In the genomic region with DNA sequence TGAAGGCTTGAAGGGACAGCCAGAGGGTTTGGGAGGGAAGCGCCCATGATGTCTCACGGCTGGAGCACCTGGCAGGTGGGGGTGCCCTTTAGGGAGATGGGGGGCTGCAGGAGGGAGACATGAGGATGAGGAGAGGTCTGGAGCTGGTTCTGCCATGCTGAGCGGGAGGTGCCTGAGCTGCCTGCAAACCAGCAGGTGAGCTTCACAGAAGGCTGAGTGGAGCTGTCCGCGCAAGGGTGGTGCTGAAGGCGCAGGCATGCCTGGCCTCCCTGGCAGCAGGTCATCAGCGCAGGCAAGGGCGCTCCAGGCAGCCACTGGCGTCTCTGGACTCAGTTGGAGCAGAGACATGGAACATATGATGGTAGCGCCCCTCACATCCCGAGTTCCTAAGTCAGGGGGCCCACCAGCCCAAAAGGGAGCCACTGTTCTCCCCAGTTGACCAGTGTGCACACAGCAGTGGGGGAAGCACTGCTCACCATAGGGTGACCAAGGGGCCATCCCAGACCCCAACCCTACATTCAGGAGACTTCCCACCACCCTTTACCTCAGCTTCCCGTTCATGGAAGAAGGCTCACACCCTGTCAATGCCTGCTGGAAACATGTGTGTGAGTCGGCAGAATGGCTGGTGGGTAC, we compare ENCODE assay signal across 10 cellular contexts. TPM values are rescaled to one million over a fixed set of nuclear protein-coding genes. Genes with fewer than 3 reads are reported as not detected.
A peak's percentile ranks its signal among the peaks of the same experiment; 100 is the strongest.
DNase-seq lines count a peak whose midpoint lies in the region; ATAC-seq, FAIRE-seq and TF ChIP-seq lines count a peak whose summit lies in the region.
"Had no signal": no experiment of that assay in that cellular context is flagged by ENCODE, and none has a peak within 500 bp of the region (broad histone marks: within the 10 kb centered on the region; RNA-seq: fewer than 3 reads in every experiment).

No MANE protein-coding gene starts in this region.

- FAIRE-seq in HTR-8/SVneo (lab: Jason Lieb, UNC) (no peak), GM12878 (lab: Jason Lieb, UNC) (no peak), HepG2 (lab: Jason Lieb, UNC) (no peak)

- no peaks in the 10 kb centered on the region for H3K27me3 ChIP-seq in GM12878 (replicated peaks in 1 of 2; ENCODE audit: control insufficient read depth in 2 of 2, insufficient read depth in 2 of 2, low read length in 1 of 2)
- peaks cover 6 to 11% of the 10 kb centered on the region in 2 experiments; a peak in 3 of 5 replicates for H3K27me3 ChIP-seq in HepG2 (ENCODE audit: control insufficient read depth in 1 of 2, insufficient read depth in 2 of 2, low read length in 2 of 2)

- H3K27ac ChIP-seq in GM12878 (ENCODE audit: control insufficient read depth, insufficient read depth) (no peak overlapping the region), HepG2 (ENCODE audit: extremely low read length, insufficient read depth, low read length) (no peak overlapping the region)

- WGBS in GM12878 (ENCODE audit: insufficient coverage, insufficient replicate concordance, low lambda C conversion rate, missing lambda C conversion rate): 43% methylated on average over 13 of the region's 13 CpGs
- WGBS in HepG2 (ENCODE audit: low lambda C conversion rate): 0% methylated on average over 3 of the region's 13 CpGs

- H3K79me2 ChIP-seq in GM12878 (ENCODE audit: control insufficient read depth, insufficient read depth, low read length) (no peaks in the 10 kb centered on the region), HepG2 (ENCODE audit: insufficient read depth, low read length) (no peaks in the 10 kb centered on the region)

- SMC1A ChIA-PET in GM12878 (lab: Charles Lee; ENCODE audit: uncharacterized antibody, unreplicated experiment): no interaction called here

- H3K36me3 ChIP-seq in GM12878 (ENCODE audit: control insufficient read depth in 2 of 2, insufficient read depth in 2 of 2, low read length in 1 of 2) (no peaks in the 10 kb centered on the region), HepG2 (replicated peaks in 1 of 2; ENCODE audit: control insufficient read depth in 1 of 2, insufficient read depth in 2 of 2, low read length in 2 of 2) (no peaks in the 10 kb centered on the region)

- no peaks in the 10 kb centered on the region; the same call in 1 of the 3 replicates for H3K9me3 ChIP-seq in GM12878 (replicated peaks; ENCODE audit: control insufficient read depth, insufficient read depth, low read length)
- H3K9me3 ChIP-seq in HepG2 (ENCODE audit: low read length): peaks cover 23% of the 10 kb centered on the region

- no peak for TF ChIP-seq POLR2A in GM12878 (IDR thresholded peaks at IDR 0.05; ENCODE audit: low read depth, low read length)
- TF ChIP-seq POLR2A in HepG2 (IDR thresholded peaks at IDR 0.05; ENCODE audit: insufficient read depth in 1 of 2, low read depth in 2 of 2, low read length in 2 of 2): no peak

- H4K20me1 ChIP-seq in GM12878 (ENCODE audit: control insufficient read depth, insufficient read depth): no peaks in the 10 kb centered on the region
- H4K20me1 ChIP-seq in HepG2 (ENCODE audit: insufficient read depth, low read length): no peaks in the 10 kb centered on the region

- intact Hi-C loops in GM12878 (cut with micrococcal nuclease; ENCODE audit: unreplicated experiment): no loop called here
- intact Hi-C loops in HepG2 (cut with micrococcal nuclease; ENCODE audit: unreplicated experiment): no loop called here

- ATAC-seq in GM12878 (peak; percentile 47; the same call in 1 of the 3 replicates), HepG2 (peak; percentile 91), HG02973 (IDR thresholded peaks at IDR 0.05; ENCODE audit: unreplicated experiment) (no peak), HG03442 (IDR thresholded peaks at IDR 0.05; ENCODE audit: unreplicated experiment) (no peak)

- no peaks in the 10 kb centered on the region for H3K4me1 ChIP-seq in GM12878 (ENCODE audit: control insufficient read depth, insufficient read depth, low read length)
- H3K4me1 ChIP-seq in HepG2 (ENCODE audit: insufficient read depth, low read length): peaks cover 28% of the 10 kb centered on the region

- DNase-seq in AG08396 (ENCODE audit: low spot score) (peak; percentile 62), HTR-8/SVneo (ENCODE audit: insufficient read length, low spot score) (peak; percentile 47), GM12878 (ENCODE audit: low read depth, low spot score) (no peak), HepG2 (ENCODE audit: low spot score) (peak; percentile 54), ureter (ENCODE audit: low spot score) (no peak)
- DNase-seq in activated effector memory CD4-positive, alpha-beta T cell treated with Interleukin-2 at 50 U/mL for 16 hours: no peak
- DNase-seq: activated naive CD4-positive, alpha-beta T cell treated with Interleukin-2 at 50 U/mL for 16 hours; NCI-H774 had no signal

- H3K9ac ChIP-seq in GM12878 (ENCODE audit: control insufficient read depth, insufficient read depth, low read length) (no peak overlapping the region), HepG2 (ENCODE audit: insufficient read depth, low read depth, low read length) (no peak overlapping the region)

- BruUV-seq in GM12878 (replicated peaks; lab: Mats Ljungman, UMichigan): no TSS peak
- BruUV-seq in HepG2 (replicated peaks; lab: Mats Ljungman, UMichigan): no TSS peak

- TF ChIP-seq RAD21 in GM12878 (IDR thresholded peaks at IDR 0.05; ENCODE audit: insufficient read depth, low read depth, low read length) (no peak), HepG2 (CRISPR knock-in tag; IDR thresholded peaks at IDR 0.05) (no peak)

- H3K4me3 ChIP-seq in GM12878 (no peak overlapping the region), HepG2 (replicated peaks in 1 of 3; ENCODE audit: insufficient read depth in 1 of 3, low read depth in 2 of 3, low read length in 3 of 3) (no peak overlapping the region)

- no peak for TF ChIP-seq EP300 in GM12878 (IDR thresholded peaks at IDR 0.05; ENCODE audit: borderline replicate concordance in 1 of 2, control insufficient read depth in 1 of 2, low read depth in 2 of 2, low read length in 2 of 2)
- TF ChIP-seq EP300 in HepG2 (IDR thresholded peaks at IDR 0.05; ENCODE audit: low read depth in 2 of 2, low read length in 2 of 2): no peak
- TF ChIP-seq EP300 in HepG2 (CRISPR knock-in tag; IDR thresholded peaks at IDR 0.05; ENCODE audit: borderline replicate concordance): peak; percentile 48; the same call in 1 of the 2 replicates

- TF ChIP-seq CTCF in GM12878 (IDR thresholded peaks at IDR 0.05 in 2 of 3, conservative IDR thresholded peaks at IDR 0.05 in 1 of 3; ENCODE audit: control insufficient read depth in 2 of 3, extremely low read depth in 1 of 3, insufficient read depth in 1 of 3, low read depth in 3 of 3, low read length in 3 of 3): no peak
- TF ChIP-seq CTCF in HepG2 (CRISPR knock-in tag; IDR thresholded peaks at IDR 0.05): peak; percentile 14; the same call in 1 of the 2 replicates

- POLR2A ChIA-PET in GM12878 (lab: Charles Lee): no interaction called here
- POLR2A ChIA-PET in HepG2 (lab: Yijun Ruan, JAX): interaction anchor here (0.6 to 1.5 kb wide), 6 partner anchors 8 to 44 kb away, joined by 3 to 6 read pairs (median 3); no protein-coding TSS in a partner anchor

- in situ Hi-C loops in GM12878 (cut with MboI) (no loop called here), HepG2 (cut with HindIII; ENCODE audit: extremely low pct_ligation_motif_present, low pct_unique_long_range_greater_than_20kb) (no loop called here)

- CTCF ChIA-PET in GM12878 (lab: Yijun Ruan, JAX): no interaction called here
- CTCF ChIA-PET in HepG2 (lab: Yijun Ruan, JAX; ENCODE audit: low intra/inter-chr PET ratio, low total read pairs): no interaction called here

- H3K4me2 ChIP-seq in GM12878 (ENCODE audit: control insufficient read depth, insufficient read depth) (no peak overlapping the region), HepG2 (ENCODE audit: low read depth, low read length) (no peak overlapping the region)

- RAD21 ChIA-PET in GM12878 (lab: Charles Lee; ENCODE audit: unreplicated experiment): no interaction called here

- H2AFZ ChIP-seq in GM12878 (ENCODE audit: control insufficient read depth, low read depth, low read length) (no peak overlapping the region), HepG2 (ENCODE audit: low read length) (no peak overlapping the region)

RNA-seq across cellular contexts. Expression of a gene that starts 25.8 kb away (rescaled TPM):
- not detected in 2 replicates for total RNA-seq in GM12878 (2013; cell fraction: nucleolus; rRNA removed)
- total RNA-seq in GM12878 (2014; rRNA removed) (not detected in 2 replicates), GM12878 (2014; rRNA removed; fragmentation: Illumina TruSeq; extraction: Trizol) (not detected in 2 replicates), GM12878 (2021) (0.11 and 0.15 TPM in 2 replicates), HepG2 (2016; rRNA removed; fragmentation: Illumina TruSeq; extraction: Trizol) (43.8 and 69.7 TPM in 2 replicates), ureter (18.4 TPM)
- polyA plus RNA-seq in GM12878 (2011; ENCODE audit: low read depth): not detected
- polyA plus RNA-seq in GM12878 (2011; rRNA removed) (not detected in 2 replicates), GM12878 (2014; fragmentation: Illumina TruSeq; extraction: Trizol) (not detected in 2 replicates), GM12878 (2014; fragmentation: Nextera tagmentation; extraction: Ambion mirVana) (not detected), GM12878 (2014; rRNA removed) (not detected in 2 replicates), GM12878 (2016; fragmentation: Nextera tagmentation; extraction: Ambion mirVana) (not detected), HepG2 (2011; rRNA removed) (15.4 and 23.1 TPM in 2 replicates)
- polyA plus RNA-seq in GM12878 (2011; cell fraction: cytosol; rRNA removed): not detected in 2 replicates
- not detected in 2 replicates for polyA plus RNA-seq in GM12878 (2011; cell fraction: nucleus; rRNA removed)
- polyA plus RNA-seq in GM12878 (2012): not detected in 2 replicates
- not detected in 2 replicates for polyA minus RNA-seq in GM12878 (2011; rRNA and poly(A)+ RNA removed)
- polyA minus RNA-seq in GM12878 (2011; cell fraction: cytosol; rRNA and poly(A)+ RNA removed): not detected in 2 replicates
- not detected in 2 replicates for polyA minus RNA-seq in GM12878 (2011; cell fraction: nucleus; rRNA and poly(A)+ RNA removed)
- 39.5 and 40.6 TPM in 2 replicates for total RNA-seq in HepG2 (2016; cell fraction: cytosol; rRNA removed; fragmentation: Illumina TruSeq; extraction: Trizol; ENCODE audit: low read depth)
- total RNA-seq in HepG2 (2016; cell fraction: insoluble cytoplasmic fraction; rRNA removed; fragmentation: Illumina TruSeq; extraction: Trizol): 45.3 and 69.6 TPM in 2 replicates
- total RNA-seq in HepG2 (2016; cell fraction: membrane; rRNA removed; fragmentation: Illumina TruSeq; extraction: Trizol): 83.4 and 93.4 TPM in 2 replicates
- 32.1 and 42.6 TPM in 2 replicates for total RNA-seq in HepG2 (2016; cell fraction: nucleus; rRNA removed; fragmentation: Illumina TruSeq; extraction: Trizol)
- 20.0 and 39.6 TPM in 2 replicates for polyA plus RNA-seq in HepG2 (2011; cell fraction: cytosol; rRNA removed)
- 34.6 and 44.2 TPM in 2 replicates for polyA plus RNA-seq in HepG2 (2011; cell fraction: nucleus; rRNA removed)
- 13.5 and 14.6 TPM in 2 replicates for polyA plus RNA-seq in HepG2 (2012)
- 40.9 and 41.6 TPM in 2 replicates for polyA plus RNA-seq in HepG2 (2016; cell fraction: cytosol; fragmentation: Illumina TruSeq; extraction: Trizol; ENCODE audit: low read depth)
- 48.4 and 52.4 TPM in 2 replicates for polyA plus RNA-seq in HepG2 (2016; cell fraction: insoluble cytoplasmic fraction; fragmentation: Illumina TruSeq; extraction: Trizol; ENCODE audit: low read depth)
- 74.1 and 77.9 TPM in 2 replicates for polyA plus RNA-seq in HepG2 (2016; cell fraction: membrane; fragmentation: Illumina TruSeq; extraction: Trizol; ENCODE audit: low read depth)
- polyA plus RNA-seq in HepG2 (2016; cell fraction: nucleus; fragmentation: Illumina TruSeq; extraction: Trizol; ENCODE audit: insufficient read depth, low read depth): 63.0 and 70.2 TPM in 2 replicates
- polyA minus RNA-seq in HepG2 (2011; rRNA and poly(A)+ RNA removed; ENCODE audit: low replicate concordance): 0.07 and 154 TPM in 2 replicates
- 31.1 and 39.3 TPM in 2 replicates for polyA minus RNA-seq in HepG2 (2011; cell fraction: cytosol; rRNA and poly(A)+ RNA removed)
- polyA minus RNA-seq in HepG2 (2011; cell fraction: nucleus; rRNA and poly(A)+ RNA removed): 9.3 and 10.7 TPM in 2 replicates

Comparison
In these comparisons a context has a peak if more than half of its experiments do, and no peak if none do; other contexts are left out.
1. DNase-seq: peak in AG08396 (single experiment), HTR-8/SVneo (single experiment) and HepG2 (single experiment); none in GM12878 (single experiment), activated effector memory CD4-positive, alpha-beta T cell treated with Interleukin-2 at 50 U/mL for 16 hours (single experiment) and ureter (single experiment).
2. ATAC-seq: peak in GM12878 (single experiment) and HepG2 (single experiment); none in HG02973 (single experiment) and HG03442 (single experiment).
3. RNA of a gene that starts 25.8 kb away (total RNA-seq): 32.1 to 93.4 TPM in HepG2 and 18.4 TPM in ureter (single experiment); 0.11 to 0.15 TPM in GM12878; every median in the first group is over 10 times any median in the second.